30 cellular contexts compared by ENCODE assay signal in genomic region chr10:70510904-70511303, GRCh38. TPM values are rescaled to one million over a fixed set of nuclear protein-coding genes. Genes with fewer than 3 reads are reported as not detected.
A peak's percentile ranks its signal among the peaks of the same experiment; 100 is the strongest.
DNase-seq lines count a peak whose midpoint lies in the region; ATAC-seq and TF ChIP-seq lines count a peak whose summit lies in the region.
"Had no signal": no experiment of that assay in that cellular context is flagged by ENCODE, and none has a peak within 500 bp of the region (broad histone marks: within the 10 kb centered on the region; RNA-seq: fewer than 3 reads in every experiment).

No MANE protein-coding gene starts in this region.

- H3K27ac Mint-ChIP-seq in nephron = peak overlapping the region; percentile 27 to 95 (median 52)
- H3K27ac Mint-ChIP-seq: activated B cell treated with CpG ODN at 0.5 μM for 24 hours; activated T-cell treated with anti-CD3 and anti-CD28 coated beads, Interleukin-2, amount 50 U/mL, for 72 hours; natural killer cell; stimulated activated effector memory CD8-positive, alpha-beta T cell treated with anti-CD3 and anti-CD28 coated beads, Interleukin-12 subunit alpha, Interleukin-12 subunit beta, amount 100 ng/mL, for 72 hours had no signal

- H3K4me3 ChIP-seq in esophagus muscularis mucosa (no peak overlapping the region), WERI-Rb-1 (ENCODE audit: low read depth, low read length) (no peak overlapping the region), lower leg skin (ENCODE audit: low read depth, poor library complexity, severe bottlenecking) (no peak overlapping the region)
- H3K4me3 ChIP-seq: coronary artery, gastrocnemius medialis, SJCRH30, suprapubic skin, uterus had no signal

- H3K36me3 ChIP-seq in esophagus muscularis mucosa (no peaks in the 10 kb centered on the region), WERI-Rb-1 (no peaks in the 10 kb centered on the region)
- H3K36me3 ChIP-seq: gastrocnemius medialis, SJCRH30, suprapubic skin, uterus had no signal

- TF ChIP-seq CTCF in esophagus muscularis mucosa (IDR thresholded peaks at IDR 0.05) = no peak
- TF ChIP-seq CTCF in nephron (IDR thresholded peaks at IDR 0.05; ENCODE audit: unreplicated experiment in 3 of 3) = no peak
- TF ChIP-seq CTCF in WERI-Rb-1 (IDR thresholded peaks at IDR 0.05; ENCODE audit: low read depth, low read length) = no peak
- no peak for TF ChIP-seq CTCF in lower leg skin (IDR thresholded peaks at IDR 0.05)

- H3K27me3 ChIP-seq in esophagus muscularis mucosa (no peaks in the 10 kb centered on the region), WERI-Rb-1 (ENCODE audit: insufficient read depth, low read depth, severe bottlenecking) (no peaks in the 10 kb centered on the region)
- H3K27me3 ChIP-seq: gastrocnemius medialis, SJCRH30, suprapubic skin, uterus had no signal

- 57% methylated on average over 3 of the region's 6 CpGs for WGBS in esophagus muscularis mucosa
- WGBS in lower leg skin, 2 donors = 57 to 67% methylated on average over 6 of the region's 6 CpGs

- ATAC-seq in Right ventricle myocardium superior (ENCODE audit: poor library complexity) = peak; percentile 4
- ATAC-seq: activated T-cell treated with anti-CD3 and anti-CD28 coated beads, Interleukin-2, amount 50 U/mL, for 72 hours; gastrocnemius medialis; natural killer cell; Panc1; stimulated activated effector memory CD8-positive, alpha-beta T cell treated with anti-CD3 and anti-CD28 coated beads, Interleukin-12 subunit alpha, Interleukin-12 subunit beta, amount 100 ng/mL, for 72 hours had no signal

- peak overlapping the region in 3 of 4 donors; percentile 29 to 70 (median 65) for H3K27ac ChIP-seq in esophagus muscularis mucosa (replicated peaks in 1 of 4)
- H3K27ac ChIP-seq in WERI-Rb-1 = no peak overlapping the region
- H3K27ac ChIP-seq: SJCRH30, suprapubic skin, uterus had no signal

- intact Hi-C loops in Right ventricle myocardium superior (cut with DNase I) (no loop called here), cardiac septum (cut with DNase I) (no loop called here), esophagus muscularis mucosa (cut with DNase I) (loop anchor here (5.0 kb wide), 1 partner anchor 34 kb away; the partner anchor contains the start of gene PALD1), lower leg skin (cut with DNase I; ENCODE audit: low total_unique reads) (no loop called here)

- no peak for TF ChIP-seq EP300 in esophagus muscularis mucosa (IDR thresholded peaks at IDR 0.05)

- peaks cover 57% of the 10 kb centered on the region for H3K4me1 Mint-ChIP-seq in nephron
- H3K4me1 Mint-ChIP-seq: CD8-positive, alpha-beta memory T cell had no signal

- H3K4me1 ChIP-seq in esophagus muscularis mucosa = peaks cover 72 to 77% (median 74%) of the 10 kb centered on the region in 4 donors

- TF ChIP-seq POLR2A in esophagus muscularis mucosa (IDR thresholded peaks at IDR 0.05; ENCODE audit: low read depth) = no peak
- no peak for TF ChIP-seq POLR2A in lower leg skin (IDR thresholded peaks at IDR 0.05)

- no peak for DNase-seq in Right ventricle myocardium superior
- no peak for DNase-seq in cardiac septum (ENCODE audit: low spot score)
- no peak for DNase-seq in esophagus muscularis mucosa (ENCODE audit: extremely low spot score)
- DNase-seq in activated CD4-positive, CD25-positive, alpha-beta regulatory T cell (lab: John Stamatoyannopoulos, UW) = no peak
- no peak for DNase-seq in LoVo (ENCODE audit: low spot score)
- no peak for DNase-seq in WERI-Rb-1
- DNase-seq in lower leg skin (ENCODE audit: low spot score in 2 of 2) = no peak
- DNase-seq: 8988T; activated B cell treated with CpG ODN at 0.5 μM for 24 hours; activated naive CD4-positive, alpha-beta T cell treated with Interleukin-2 at 50 U/mL for 16 hours; activated T-cell treated with anti-CD3 and anti-CD28 coated beads, Interleukin-2, amount 50 U/mL, for 72 hours; amygdala; CD8-positive, alpha-beta memory T cell; DMS153; gastrocnemius medialis; GOT3; hypothalamus; natural killer cell; NCI-H1092 treated with DMSO at 0.1 percent for 48 hours; NCI-H1930; NCI-H526 treated with DMSO at 0.1 percent for 48 hours; SJCRH30; stimulated activated CD4-positive, alpha-beta T cell treated with anti-CD3 and anti-CD28 coated beads, Interleukin-12 subunit alpha, Interleukin-12 subunit beta, amount 100 ng/mL, for 4 hours; stimulated activated CD4-positive, alpha-beta T cell treated with anti-CD3 and anti-CD28 coated beads, Interleukin-4, amount 100 ng/mL, for 24 hours; uterus had no signal

- H3K27me3 Mint-ChIP-seq in nephron (ENCODE audit: low read depth) = peaks cover 8% of the 10 kb centered on the region
- H3K27me3 Mint-ChIP-seq: activated B cell treated with CpG ODN at 0.5 μM for 24 hours had no signal

- no peaks in the 10 kb centered on the region for H3K9me3 Mint-ChIP-seq in nephron
- H3K9me3 Mint-ChIP-seq: activated B cell treated with CpG ODN at 0.5 μM for 24 hours; activated T-cell treated with anti-CD3 and anti-CD28 coated beads, Interleukin-2, amount 50 U/mL, for 72 hours; CD8-positive, alpha-beta memory T cell; natural killer cell; stimulated activated effector memory CD8-positive, alpha-beta T cell treated with anti-CD3 and anti-CD28 coated beads, Interleukin-12 subunit alpha, Interleukin-12 subunit beta, amount 100 ng/mL, for 72 hours had no signal

- H3K9me3 ChIP-seq in esophagus muscularis mucosa = no peaks in the 10 kb centered on the region
- H3K9me3 ChIP-seq in WERI-Rb-1 (ENCODE audit: severe bottlenecking) = no peaks in the 10 kb centered on the region
- H3K9me3 ChIP-seq: gastrocnemius medialis, SJCRH30, suprapubic skin, uterus had no signal

- H3K36me3 Mint-ChIP-seq in nephron (ENCODE audit: low read depth) = no peaks in the 10 kb centered on the region
- H3K36me3 Mint-ChIP-seq: CD8-positive, alpha-beta memory T cell; natural killer cell; stimulated activated effector memory CD8-positive, alpha-beta T cell treated with anti-CD3 and anti-CD28 coated beads, Interleukin-12 subunit alpha, Interleukin-12 subunit beta, amount 100 ng/mL, for 72 hours had no signal

- H3K4me3 Mint-ChIP-seq in nephron = peak overlapping the region in 1 of 3 experiments; percentile 50
- H3K4me3 Mint-ChIP-seq: activated B cell treated with CpG ODN at 0.5 μM for 24 hours; activated T-cell treated with anti-CD3 and anti-CD28 coated beads, Interleukin-2, amount 50 U/mL, for 72 hours; CD8-positive, alpha-beta memory T cell; natural killer cell; stimulated activated effector memory CD8-positive, alpha-beta T cell treated with anti-CD3 and anti-CD28 coated beads, Interleukin-12 subunit alpha, Interleukin-12 subunit beta, amount 100 ng/mL, for 72 hours had no signal

RNA-seq across cellular contexts. Expression of gene PALD1, which starts 32.3 kb away (rescaled TPM):
- total RNA-seq in Right ventricle myocardium superior = 4.6 TPM
- 5.3 TPM for total RNA-seq in cardiac septum
- 10 to 100 TPM; 10.4 to 19.1 (median 12.8) TPM for total RNA-seq in esophagus muscularis mucosa
- total RNA-seq in lower leg skin = 1 to 10 TPM; 6.0 to 9.7 (median 6.4) TPM
